ENCODE assay signal across 8 cellular contexts in the genomic region with DNA sequence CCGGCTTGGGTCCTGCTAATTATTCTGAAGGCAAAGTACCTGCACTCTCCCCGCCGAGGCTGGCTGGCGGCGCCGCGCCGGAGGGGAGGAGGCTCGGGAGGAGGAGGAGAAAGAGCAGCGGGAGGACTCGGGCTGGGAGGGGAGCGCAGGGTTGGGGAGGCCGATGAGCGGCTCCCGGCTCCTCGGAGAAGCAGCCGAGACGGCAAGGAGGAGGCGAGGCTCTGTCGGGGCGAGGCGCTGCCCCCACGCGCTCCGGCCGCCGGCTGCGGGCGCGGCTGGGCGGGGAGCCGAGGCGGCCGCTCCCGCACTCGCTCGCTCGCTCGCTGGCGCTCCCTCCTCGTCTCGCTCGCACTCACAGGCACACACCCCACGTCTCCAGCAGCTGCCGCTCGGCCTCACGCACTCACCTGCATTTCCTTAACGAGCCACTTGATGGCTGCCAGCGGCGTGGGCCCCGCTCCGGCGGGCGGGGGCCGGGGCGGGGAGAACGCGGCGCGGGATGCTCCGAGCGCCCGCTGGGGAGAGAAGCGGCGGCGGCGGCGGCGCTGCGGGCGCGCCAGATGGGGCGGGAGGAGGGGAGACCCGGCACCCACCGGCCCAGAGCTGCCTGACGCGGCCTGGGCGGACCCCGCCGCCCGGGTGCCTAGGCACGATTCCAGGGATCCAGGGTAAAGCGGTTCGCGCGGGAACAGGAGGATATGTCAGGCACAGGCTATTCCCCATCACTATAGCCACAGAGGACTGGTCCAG. TPM values are rescaled to one million over a fixed set of nuclear protein-coding genes. Genes with fewer than 3 reads are reported as not detected.
DNase-seq lines count a peak whose midpoint lies in the region; ATAC-seq, FAIRE-seq and TF ChIP-seq lines count a peak whose summit lies in the region.

A gene (minus strand): TSS at position 354 of the 750 bp plus-strand sequence.

- H3K4me3 ChIP-seq in HAP-1 = peak within 1 kb of the TSS; percentile 31
- peak within 1 kb of the TSS; percentile 43 for H3K4me3 ChIP-seq in MG63
- H3K4me3 ChIP-seq in fibroblast of pulmonary artery (replicated peaks; ENCODE audit: low read depth, low read length) = peak within 1 kb of the TSS; percentile 44

- H3K27ac Mint-ChIP-seq in natural killer cell = no peak within 1 kb of the TSS

- peaks cover 23% of the 10 kb centered on the region for H3K36me3 Mint-ChIP-seq in natural killer cell

- H3K36me3 ChIP-seq in HAP-1 (replicated peaks) = no peaks in the 10 kb centered on the region
- H3K36me3 ChIP-seq in MG63 = no peaks in the 10 kb centered on the region

- intact Hi-C loops in natural killer cell (cut with micrococcal nuclease) = no loop called here

- no peaks in the 10 kb centered on the region for H3K4me1 ChIP-seq in HAP-1

- DNase-seq in activated CD8-positive, alpha-beta memory T cell treated with anti-CD3 and anti-CD28 coated beads, Interleukin-2, amount 50 U/mL, for 48 hours = peak; percentile 59
- no peak for DNase-seq in activated CD8-positive, alpha-beta memory T cell treated with anti-CD3 and anti-CD28 coated beads for 24 hours
- DNase-seq in HAP-1 (ENCODE audit: low spot score in 2 of 2) (peak; percentile 70 to 75), MG63 (peak; percentile 53), UCSD-AML1 (lab: John Stamatoyannopoulos, UW; ENCODE audit: unreplicated experiment) (peak; percentile 6), fibroblast of pulmonary artery (ENCODE audit: low read depth) (peak; percentile 22), natural killer cell (no peak), HTR-8/SVneo (ENCODE audit: insufficient read length, low spot score) (no peak)

- FAIRE-seq in HTR-8/SVneo (lab: Jason Lieb, UNC) = no peak

- TF ChIP-seq CTCF in fibroblast of pulmonary artery (IDR thresholded peaks at IDR 0.05; ENCODE audit: low read length, missing control alignments) (no peak), natural killer cell (IDR thresholded peaks at IDR 0.05) (no peak)

- no peaks in the 10 kb centered on the region for H3K9me3 ChIP-seq in HAP-1
- no peaks in the 10 kb centered on the region for H3K9me3 ChIP-seq in MG63

- no peak for ATAC-seq in natural killer cell

- H3K27me3 ChIP-seq in HAP-1 (ENCODE audit: low read depth) (peaks cover 48% of the 10 kb centered on the region), MG63 (peaks cover 64% of the 10 kb centered on the region)

- peaks cover 8 to 12% of the 10 kb centered on the region in 2 donors for H3K9me3 Mint-ChIP-seq in natural killer cell

- in situ Hi-C loops in HAP-1 (cut with MboI; ENCODE audit: low sequenced_read_pairs) = no loop called here

- H3K27me3 Mint-ChIP-seq in natural killer cell (ENCODE audit: low read depth in 2 of 2) = peaks cover 8 to 28% of the 10 kb centered on the region in 2 donors

- peak within 1 kb of the TSS; percentile 9 for H3K4me3 Mint-ChIP-seq in natural killer cell

- H3K4me1 Mint-ChIP-seq in natural killer cell = no peaks in the 10 kb centered on the region

RNA-seq across cellular contexts. Expression of the gene that starts here (rescaled TPM):
- total RNA-seq in MG63 (2014; rRNA removed; shearing (Covaris generic); ENCODE audit: low replicate concordance) = not detected in 2 replicates
- total RNA-seq in natural killer cell = under 1 TPM in 2 of 3 donors, not detected in 1; 0.05 to 0.68 TPM

Comparison
In these comparisons a context has a peak if more than half of its experiments do, and no peak if none do; other contexts are left out.
1. DNase-seq: peak in activated CD8-positive, alpha-beta memory T cell treated with anti-CD3 and anti-CD28 coated beads, Interleukin-2, amount 50 U/mL, for 48 hours (single experiment), HAP-1 (2 of 2), UCSD-AML1 (single experiment) and fibroblast of pulmonary artery (single experiment); none in activated CD8-positive, alpha-beta memory T cell treated with anti-CD3 and anti-CD28 coated beads for 24 hours (single experiment), natural killer cell (single experiment) and HTR-8/SVneo (single experiment).
2. Peak in DNase-seq and H3K4me3 ChIP-seq in MG63; RNA of the gene not detected or under 1 TPM.
3. Peak in every context shown above with its lines, with median percentiles within 50 percentile points of each other: H3K4me3 ChIP-seq.